9 cellular contexts compared by ENCODE assay signal in genomic region chr1:91876040-91876470, GRCh38. TPM values are rescaled to one million over a fixed set of nuclear protein-coding genes. Genes with fewer than 3 reads are reported as not detected.
DNase-seq lines count a peak whose midpoint lies in the region; ATAC-seq, FAIRE-seq and TF ChIP-seq lines count a peak whose summit lies in the region.
"Had no signal": no experiment of that assay in that cellular context is flagged by ENCODE, and none has a peak within 500 bp of the region (broad histone marks: within the 10 kb centered on the region; RNA-seq: fewer than 3 reads in every experiment).

No MANE protein-coding gene starts in this region.

- BruUV-seq in GM12878 (replicated peaks; lab: Mats Ljungman, UMichigan), result no TSS peak

- RAD21 ChIA-PET in GM12878 (lab: Charles Lee; ENCODE audit: unreplicated experiment), result no interaction called here

- TF ChIP-seq EP300 in GM12878 (IDR thresholded peaks at IDR 0.05; ENCODE audit: borderline replicate concordance in 1 of 2, control insufficient read depth in 1 of 2, low read depth in 2 of 2, low read length in 2 of 2), result peak in 1 of 2 experiments; percentile 62; a peak in 1 of 4 replicates

- H3K79me2 ChIP-seq in GM12878 (ENCODE audit: control insufficient read depth, insufficient read depth, low read length), result peaks cover 4% of the 10 kb centered on the region

- CTCF ChIA-PET in GM12878 (lab: Yijun Ruan, JAX), result interaction anchor here (1.2 kb wide), 1 partner anchor 307 kb away, joined by 3 read pairs; no protein-coding TSS in a partner anchor

- H3K27ac ChIP-seq in GM12878 (ENCODE audit: control insufficient read depth, insufficient read depth), result peak overlapping the region; percentile 15; the same call in 1 of the 2 replicates

- 20% methylated on average over 5 of the region's 5 CpGs for WGBS in GM12878 (ENCODE audit: insufficient coverage, insufficient replicate concordance, low lambda C conversion rate, missing lambda C conversion rate)

- peaks cover 31% of the 10 kb centered on the region for H3K4me1 ChIP-seq in GM12878 (ENCODE audit: control insufficient read depth, insufficient read depth, low read length)

- SMC1A ChIA-PET in GM12878 (lab: Charles Lee; ENCODE audit: uncharacterized antibody, unreplicated experiment), result interaction anchor here (0.6 kb wide), 1 partner anchor 15 kb away, joined by 3 read pairs; no protein-coding TSS in a partner anchor

- no peaks in the 10 kb centered on the region for H3K27me3 ChIP-seq in GM12878 (replicated peaks in 1 of 2; ENCODE audit: control insufficient read depth in 2 of 2, insufficient read depth in 2 of 2, low read length in 1 of 2)

- H3K4me2 ChIP-seq in GM12878 (ENCODE audit: control insufficient read depth, insufficient read depth), result peak overlapping the region; percentile 59

- H3K4me3 Mint-ChIP-seq in progenitor cell of endocrine pancreas (ENCODE audit: low read depth), result no peak overlapping the region

- ATAC-seq in GM19455 (IDR thresholded peaks at IDR 0.05; ENCODE audit: unreplicated experiment), result peak; percentile 84
- ATAC-seq in HG03196 (IDR thresholded peaks at IDR 0.05; ENCODE audit: unreplicated experiment), result peak; percentile 71
- ATAC-seq in GM12878, result peak; percentile 91

- no peak overlapping the region for H2AFZ ChIP-seq in GM12878 (ENCODE audit: control insufficient read depth, low read depth, low read length)

- POLR2A ChIA-PET in GM12878 (lab: Charles Lee), result no interaction called here

- H3K27ac Mint-ChIP-seq in progenitor cell of endocrine pancreas, result no peak overlapping the region

- H3K9ac ChIP-seq in GM12878 (ENCODE audit: control insufficient read depth, insufficient read depth, low read length), result no peak overlapping the region

- intact Hi-C loops in GM12878 (cut with micrococcal nuclease; ENCODE audit: unreplicated experiment), result loop anchor here (2.0 kb wide), 1 partner anchor 71 kb away; no protein-coding TSS in a partner anchor

- peak; percentile 86 for FAIRE-seq in GM12878 (lab: Jason Lieb, UNC)

- H3K27me3 Mint-ChIP-seq in progenitor cell of endocrine pancreas, result peaks cover 9% of the 10 kb centered on the region

- no peaks in the 10 kb centered on the region for H3K36me3 ChIP-seq in GM12878 (ENCODE audit: control insufficient read depth in 2 of 2, insufficient read depth in 2 of 2, low read length in 1 of 2)

- H3K36me3 Mint-ChIP-seq in progenitor cell of endocrine pancreas (ENCODE audit: insufficient read depth), result no peaks in the 10 kb centered on the region

- in situ Hi-C loops in GM12878 (cut with MboI), result loop anchor here (25.0 kb wide), 1 partner anchor 364 kb away; the partner anchor contains the start of gene CDC7

- no peak for TF ChIP-seq RAD21 in GM12878 (IDR thresholded peaks at IDR 0.05; ENCODE audit: insufficient read depth, low read depth, low read length)

- H3K4me3 ChIP-seq in GM12864 (ENCODE audit: low read depth, low read length), result no peak overlapping the region
- H3K4me3 ChIP-seq in GM12878, result no peak overlapping the region

- H3K9me3 Mint-ChIP-seq in progenitor cell of endocrine pancreas (ENCODE audit: low read depth), result no peaks in the 10 kb centered on the region

- no peaks in the 10 kb centered on the region for H3K9me3 ChIP-seq in GM12878 (replicated peaks; ENCODE audit: control insufficient read depth, insufficient read depth, low read length)

- peak; percentile 66 for DNase-seq in GM12864 (ENCODE audit: low read depth)
- DNase-seq in GM12878 (ENCODE audit: low read depth, low spot score), result peak; percentile 75
- DNase-seq in COR-L47 (lab: John Stamatoyannopoulos, UW), result no peak
- DNase-seq in progenitor cell of endocrine pancreas (ENCODE audit: low spot score, unreplicated experiment), result no peak
- DNase-seq in DMS79 (lab: John Stamatoyannopoulos, UW), result no peak
- no peak for DNase-seq in NOMO-1 treated with dmso at 0.1 percent for 144 hours (lab: John Stamatoyannopoulos, UW; ENCODE audit: unreplicated experiment)
- DNase-seq: nucleus accumbens had no signal

- TF ChIP-seq POLR2A in GM12878 (IDR thresholded peaks at IDR 0.05; ENCODE audit: low read depth, low read length), result no peak

- peaks cover 10% of the 10 kb centered on the region for H3K4me1 Mint-ChIP-seq in progenitor cell of endocrine pancreas (ENCODE audit: low read depth)

- H4K20me1 ChIP-seq in GM12878 (ENCODE audit: control insufficient read depth, insufficient read depth), result no peaks in the 10 kb centered on the region

- TF ChIP-seq CTCF in GM12864 (IDR thresholded peaks at IDR 0.05; ENCODE audit: low read depth, low read length, missing control alignments), result no peak
- TF ChIP-seq CTCF in GM12878 (IDR thresholded peaks at IDR 0.05 in 2 of 3, conservative IDR thresholded peaks at IDR 0.05 in 1 of 3; ENCODE audit: control insufficient read depth in 2 of 3, extremely low read depth in 1 of 3, insufficient read depth in 1 of 3, low read depth in 3 of 3, low read length in 3 of 3), result no peak
- no peak for TF ChIP-seq CTCF in progenitor cell of endocrine pancreas (IDR thresholded peaks at IDR 0.05; ENCODE audit: unreplicated experiment)

TF ChIP-seq in GM12878, 131 proteins besides CTCF, POLR2A, EP300 and RAD21 (continues in another document):
- TF ChIP-seq GABPA (IDR thresholded peaks at IDR 0.05; ENCODE audit: low read depth) (no peak), PAX5 (IDR thresholded peaks at IDR 0.05; ENCODE audit: borderline replicate concordance, low read depth, low read length) (peak; percentile 32; the same call in 1 of the 2 replicates), JUNB (IDR thresholded peaks at IDR 0.05) (peak; percentile 79), IRF4 (IDR thresholded peaks at IDR 0.05; ENCODE audit: low read depth, low read length) (peak; percentile 86), NFIC (IDR thresholded peaks at IDR 0.05; ENCODE audit: low read depth, low read length) (0 out of 2 replicates have a peak, but pooled peaks have one; percentile 41), EGR1 (IDR thresholded peaks at IDR 0.05; ENCODE audit: borderline replicate concordance in 1 of 2, low read depth in 2 of 2, low read length in 2 of 2) (peak in 1 of 2 experiments; percentile 27; a peak in 1 of 3 replicates), MEF2B (IDR thresholded peaks at IDR 0.05; ENCODE audit: partially characterized antibody, poor library complexity, severe bottlenecking) (peak; percentile 58), BMI1 (IDR thresholded peaks at IDR 0.05; ENCODE audit: borderline replicate concordance) (peak; percentile 61; the same call in 1 of the 2 replicates), JUND (IDR thresholded peaks at IDR 0.05; ENCODE audit: low read depth, low read length) (peak; percentile 72; the same call in 1 of the 2 replicates), CHD2 (IDR thresholded peaks at IDR 0.05; ENCODE audit: borderline replicate concordance, low read depth, low read length) (0 out of 2 replicates have a peak, but pooled peaks have one; percentile 35), IKZF1 (conservative IDR thresholded peaks at IDR 0.05) (peak; percentile 93), NBN (IDR thresholded peaks at IDR 0.05) (0 out of 2 replicates have a peak, but pooled peaks have one; percentile 43), CBX3 (IDR thresholded peaks at IDR 0.05; ENCODE audit: borderline replicate concordance, low read depth) (no peak), ZNF274 (IDR thresholded peaks at IDR 0.05; ENCODE audit: insufficient read depth, insufficient read length) (no peak), RELB (IDR thresholded peaks at IDR 0.05; ENCODE audit: low read depth) (peak; percentile 82; the same call in 1 of the 2 replicates), EED (IDR thresholded peaks at IDR 0.05; ENCODE audit: low read depth) (peak; percentile 86), MAX (IDR thresholded peaks at IDR 0.05; ENCODE audit: low read depth, low read length) (no peak)

RNA-seq across cellular contexts. Expression of gene TGFBR3, which starts 9.9 kb away (rescaled TPM):
- 2.4 and 3.2 TPM in 2 replicates for total RNA-seq in GM12878 (2013; cell fraction: nucleolus; rRNA removed)
- 15.1 and 17.3 TPM in 2 replicates for total RNA-seq in GM12878 (2014; rRNA removed)
- total RNA-seq in GM12878 (2014; rRNA removed; fragmentation: Illumina TruSeq; extraction: Trizol), result 10.1 and 11.1 TPM in 2 replicates
- 16.5 and 18.6 TPM in 2 replicates for total RNA-seq in GM12878 (2021)
- polyA plus RNA-seq in GM12878 (2011; ENCODE audit: low read depth), result 1.6 TPM
- 7.8 and 9.3 TPM in 2 replicates for polyA plus RNA-seq in GM12878 (2011; rRNA removed)
- polyA plus RNA-seq in GM12878 (2011; cell fraction: cytosol; rRNA removed), result 8.2 and 8.4 TPM in 2 replicates
- polyA plus RNA-seq in GM12878 (2011; cell fraction: nucleus; rRNA removed), result 6.4 and 9.2 TPM in 2 replicates
- polyA plus RNA-seq in GM12878 (2012), result 2.6 and 3.7 TPM in 2 replicates
- polyA plus RNA-seq in GM12878 (2014; fragmentation: Illumina TruSeq; extraction: Trizol), result 15.4 and 22.5 TPM in 2 replicates
- polyA plus RNA-seq in GM12878 (2014; fragmentation: Nextera tagmentation; extraction: Ambion mirVana), result 1 to 10 TPM; 2.7 to 3.1 TPM
- polyA plus RNA-seq in GM12878 (2014; rRNA removed), result 6.4 and 7.0 TPM in 2 replicates
- 10 to 100 TPM; 14.2 to 16.5 TPM for polyA plus RNA-seq in GM12878 (2016; fragmentation: Nextera tagmentation; extraction: Ambion mirVana)
- 28.4 and 29.7 TPM in 2 replicates for polyA minus RNA-seq in GM12878 (2011; rRNA and poly(A)+ RNA removed)
- 9.1 TPM in 2 replicates for polyA minus RNA-seq in GM12878 (2011; cell fraction: cytosol; rRNA and poly(A)+ RNA removed)
- polyA minus RNA-seq in GM12878 (2011; cell fraction: nucleus; rRNA and poly(A)+ RNA removed), result 13.8 and 24.5 TPM in 2 replicates
- total RNA-seq in progenitor cell of endocrine pancreas, result 4.9 and 6.6 TPM in 2 replicates

Comparison
In these comparisons a context has a peak if more than half of its experiments do, and no peak if none do; other contexts are left out.
1. DNase-seq: peak in GM12864 (single experiment) and GM12878 (single experiment); none in COR-L47 (single experiment), progenitor cell of endocrine pancreas (single experiment), DMS79 (single experiment) and NOMO-1 treated with dmso at 0.1 percent for 144 hours (single experiment).
2. Peak in every context shown above with its lines, with median percentiles within 50 percentile points of each other: ATAC-seq.